In the genomic region with DNA sequence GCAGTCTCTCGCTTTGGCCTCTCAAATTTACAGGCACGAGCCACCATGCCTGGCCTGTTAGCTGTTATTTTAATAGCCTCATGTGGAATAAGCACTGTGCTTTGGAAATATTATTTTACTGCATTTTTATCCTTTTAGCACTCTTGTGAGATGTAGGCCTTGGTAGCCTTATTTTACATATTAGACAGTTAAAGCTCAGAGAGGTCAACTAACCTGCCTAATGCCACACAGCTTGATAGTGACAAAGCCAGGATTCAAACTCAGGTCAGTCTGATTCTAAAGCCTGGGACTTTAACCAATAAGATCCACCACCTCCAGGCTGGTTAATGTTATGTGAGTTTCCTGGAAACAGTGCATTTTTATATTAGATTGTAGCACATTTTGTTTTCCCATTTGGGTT, we compare ENCODE assay signal across 24 cellular contexts. TPM values are rescaled to one million over a fixed set of nuclear protein-coding genes. Genes with fewer than 3 reads are reported as not detected.
DNase-seq lines count a peak whose midpoint lies in the region; ATAC-seq and TF ChIP-seq lines count a peak whose summit lies in the region.
"Had no signal": no experiment of that assay in that cellular context is flagged by ENCODE, and none has a peak within 500 bp of the region (broad histone marks: within the 10 kb centered on the region; RNA-seq: fewer than 3 reads in every experiment).

No MANE protein-coding gene starts in this region.

- H3K4me1 ChIP-seq in subcutaneous abdominal adipose tissue (ENCODE audit: control insufficient read depth in 5 of 5, insufficient read depth in 5 of 5, low read length in 5 of 5) (peaks cover 8 to 62% (median 59%) of the 10 kb centered on the region in 5 donors), Peyer's patch (peaks cover 0 to 26% (median 13%) of the 10 kb centered on the region in 4 donors)

- H3K4me3 ChIP-seq in subcutaneous abdominal adipose tissue (ENCODE audit: low read depth in 1 of 5, low read length in 5 of 5) (no peak overlapping the region), Peyer's patch (no peak overlapping the region)
- H3K4me3 ChIP-seq: body of pancreas, dorsolateral prefrontal cortex had no signal

- no peak for ATAC-seq in natural killer cell treated with Interleukin-12 subunit alpha and Interleukin-12 subunit beta and Interleukin-15 and Interleukin-18, amount 100 ng/mL, for 72 hours
- no peak for ATAC-seq in natural killer cell
- ATAC-seq in activated naive CD8-positive, alpha-beta T cell treated with anti-CD3 and anti-CD28 coated beads, Interleukin-2, amount 50 U/mL, for 24 hours: no peak
- ATAC-seq: body of pancreas, Panc1, WTC11 had no signal

- no peak for TF ChIP-seq POLR2A in Peyer's patch (IDR thresholded peaks at IDR 0.05)

- intact Hi-C loops in activated CD4-positive, alpha-beta memory T cell treated with anti-CD3 and anti-CD28 coated beads for 36 hours (cut with micrococcal nuclease): no loop called here
- intact Hi-C loops in natural killer cell (cut with micrococcal nuclease): no loop called here

- no peaks in the 10 kb centered on the region for H3K27me3 Mint-ChIP-seq in activated CD4-positive, alpha-beta memory T cell treated with anti-CD3 and anti-CD28 coated beads for 36 hours
- no peaks in the 10 kb centered on the region for H3K27me3 Mint-ChIP-seq in activated CD4-positive, alpha-beta memory T cell treated with anti-CD3 and anti-CD28 coated beads, Interleukin-2, amount 10 ng/mL, durations not matched to agents 7 days and 5 days
- H3K27me3 Mint-ChIP-seq in natural killer cell treated with Interleukin-12 subunit alpha and Interleukin-12 subunit beta and Interleukin-15 and Interleukin-18, amount 100 ng/mL, for 72 hours: no peaks in the 10 kb centered on the region
- no peaks in the 10 kb centered on the region for H3K27me3 Mint-ChIP-seq in natural killer cell (ENCODE audit: low read depth in 2 of 2)
- H3K27me3 Mint-ChIP-seq in activated naive CD8-positive, alpha-beta T cell treated with anti-CD3 and anti-CD28 coated beads, Interleukin-2, amount 50 U/mL, for 24 hours: no peaks in the 10 kb centered on the region
- H3K27me3 Mint-ChIP-seq: IgD-negative memory B cell, naive B cell had no signal

- peaks cover 99% of the 10 kb centered on the region for H3K36me3 Mint-ChIP-seq in activated CD4-positive, alpha-beta memory T cell treated with anti-CD3 and anti-CD28 coated beads for 36 hours
- peaks cover 96% of the 10 kb centered on the region for H3K36me3 Mint-ChIP-seq in activated CD4-positive, alpha-beta memory T cell treated with anti-CD3 and anti-CD28 coated beads, Interleukin-2, amount 10 ng/mL, durations not matched to agents 7 days and 5 days (ENCODE audit: low read depth)
- peaks cover 61% of the 10 kb centered on the region for H3K36me3 Mint-ChIP-seq in natural killer cell treated with Interleukin-12 subunit alpha and Interleukin-12 subunit beta and Interleukin-15 and Interleukin-18, amount 100 ng/mL, for 72 hours
- H3K36me3 Mint-ChIP-seq in natural killer cell: peaks cover 54% of the 10 kb centered on the region
- peaks cover 99% of the 10 kb centered on the region for H3K36me3 Mint-ChIP-seq in activated naive CD8-positive, alpha-beta T cell treated with anti-CD3 and anti-CD28 coated beads, Interleukin-2, amount 50 U/mL, for 24 hours (ENCODE audit: low read depth)

- no peak for DNase-seq in activated CD4-positive, alpha-beta memory T cell treated with anti-CD3 and anti-CD28 coated beads for 36 hours
- DNase-seq in activated CD4-positive, alpha-beta memory T cell treated with anti-CD3 and anti-CD28 coated beads, Interleukin-2, amount 10 ng/mL, durations not matched to agents 7 days and 5 days: no peak
- no peak for DNase-seq in natural killer cell treated with Interleukin-12 subunit alpha and Interleukin-12 subunit beta and Interleukin-15 and Interleukin-18, amount 100 ng/mL, for 72 hours (ENCODE audit: low spot score)
- no peak for DNase-seq in natural killer cell
- DNase-seq in activated naive CD8-positive, alpha-beta T cell treated with anti-CD3 and anti-CD28 coated beads, Interleukin-2, amount 50 U/mL, for 24 hours: no peak
- no peak for DNase-seq in Peyer's patch
- DNase-seq in HEK293T (ENCODE audit: extremely low spot score): no peak
- DNase-seq: activated CD4-positive, alpha-beta T cell treated with anti-CD3 and anti-CD28 coated beads, Interleukin-2, amount 50 U/mL, for 48 hours; body of pancreas; DMS153; dorsolateral prefrontal cortex; hypothalamus; naive B cell; NCI-H1105; NCI-H187 treated with DMSO at 0.1 percent for 48 hours; NCI-H526; SHP77 treated with DMSO at 0.1 percent for 48 hours; SW 1271; trophoblast cell had no signal

- peak overlapping the region; percentile 93 for H3K27ac Mint-ChIP-seq in activated CD4-positive, alpha-beta memory T cell treated with anti-CD3 and anti-CD28 coated beads for 36 hours
- no peak overlapping the region for H3K27ac Mint-ChIP-seq in activated CD4-positive, alpha-beta memory T cell treated with anti-CD3 and anti-CD28 coated beads, Interleukin-2, amount 10 ng/mL, durations not matched to agents 7 days and 5 days
- peak overlapping the region; percentile 83 to 97 for H3K27ac Mint-ChIP-seq in natural killer cell treated with Interleukin-12 subunit alpha and Interleukin-12 subunit beta and Interleukin-15 and Interleukin-18, amount 100 ng/mL, for 72 hours
- peak overlapping the region in 1 of 2 donors; percentile 89 for H3K27ac Mint-ChIP-seq in natural killer cell
- peak overlapping the region; percentile 94 for H3K27ac Mint-ChIP-seq in activated naive CD8-positive, alpha-beta T cell treated with anti-CD3 and anti-CD28 coated beads, Interleukin-2, amount 50 U/mL, for 24 hours
- H3K27ac Mint-ChIP-seq: WTC11 had no signal

- H3K27me3 ChIP-seq in subcutaneous abdominal adipose tissue (ENCODE audit: control insufficient read depth in 5 of 5, insufficient read depth in 4 of 5, low read length in 5 of 5) (no peaks in the 10 kb centered on the region), Peyer's patch (no peaks in the 10 kb centered on the region)
- H3K27me3 ChIP-seq: body of pancreas, dorsolateral prefrontal cortex had no signal

- no peak overlapping the region for H3K9ac ChIP-seq in subcutaneous abdominal adipose tissue (ENCODE audit: low read length in 5 of 5)

- peaks cover 77% of the 10 kb centered on the region for H3K4me1 Mint-ChIP-seq in activated CD4-positive, alpha-beta memory T cell treated with anti-CD3 and anti-CD28 coated beads for 36 hours (ENCODE audit: low read depth)
- peaks cover 74% of the 10 kb centered on the region for H3K4me1 Mint-ChIP-seq in activated CD4-positive, alpha-beta memory T cell treated with anti-CD3 and anti-CD28 coated beads, Interleukin-2, amount 10 ng/mL, durations not matched to agents 7 days and 5 days
- H3K4me1 Mint-ChIP-seq in natural killer cell treated with Interleukin-12 subunit alpha and Interleukin-12 subunit beta and Interleukin-15 and Interleukin-18, amount 100 ng/mL, for 72 hours (ENCODE audit: low read depth in 2 of 2): peaks cover 60 to 62% of the 10 kb centered on the region in 2 donors
- H3K4me1 Mint-ChIP-seq in natural killer cell: peaks cover 22 to 41% of the 10 kb centered on the region in 2 donors
- H3K4me1 Mint-ChIP-seq in activated naive CD8-positive, alpha-beta T cell treated with anti-CD3 and anti-CD28 coated beads, Interleukin-2, amount 50 U/mL, for 24 hours: peaks cover 85% of the 10 kb centered on the region

- peaks cover 32 to 76% (median 74%) of the 10 kb centered on the region in 5 donors for H3K36me3 ChIP-seq in subcutaneous abdominal adipose tissue (ENCODE audit: control insufficient read depth in 5 of 5, insufficient read depth in 5 of 5, low read length in 5 of 5)
- peaks cover 0 to 80% (median 4%) of the 10 kb centered on the region in 3 donors for H3K36me3 ChIP-seq in Peyer's patch

- TF ChIP-seq CTCF in natural killer cell (IDR thresholded peaks at IDR 0.05) (no peak), Peyer's patch (IDR thresholded peaks at IDR 0.05) (no peak)

- POLR2A ChIA-PET in activated CD4-positive, alpha-beta memory T cell treated with anti-CD3 and anti-CD28 coated beads for 36 hours (lab: Charles Lee): interaction anchor here (0.7 to 2.8 kb wide), 5 partner anchors 8 to 178 kb away, joined by 3 to 25 read pairs (median 3); partner anchors contain the start of gene TNFAIP3
- POLR2A ChIA-PET in activated CD4-positive, alpha-beta memory T cell treated with anti-CD3 and anti-CD28 coated beads, Interleukin-2, amount 10 ng/mL, durations not matched to agents 7 days and 5 days (lab: Charles Lee): interaction anchor here (1.1 kb wide), 1 partner anchor 8 kb away, joined by 3 read pairs; no protein-coding TSS in a partner anchor
- POLR2A ChIA-PET in HEK293T (lab: Yijun Ruan, JAX): no interaction called here

- H3K9me3 Mint-ChIP-seq in activated CD4-positive, alpha-beta memory T cell treated with anti-CD3 and anti-CD28 coated beads for 36 hours: no peaks in the 10 kb centered on the region
- no peaks in the 10 kb centered on the region for H3K9me3 Mint-ChIP-seq in activated CD4-positive, alpha-beta memory T cell treated with anti-CD3 and anti-CD28 coated beads, Interleukin-2, amount 10 ng/mL, durations not matched to agents 7 days and 5 days
- no peaks in the 10 kb centered on the region for H3K9me3 Mint-ChIP-seq in natural killer cell treated with Interleukin-12 subunit alpha and Interleukin-12 subunit beta and Interleukin-15 and Interleukin-18, amount 100 ng/mL, for 72 hours
- H3K9me3 Mint-ChIP-seq in natural killer cell: no peaks in the 10 kb centered on the region
- H3K9me3 Mint-ChIP-seq in activated naive CD8-positive, alpha-beta T cell treated with anti-CD3 and anti-CD28 coated beads, Interleukin-2, amount 50 U/mL, for 24 hours: no peaks in the 10 kb centered on the region
- H3K9me3 Mint-ChIP-seq: IgD-negative memory B cell, immature natural killer cell, naive B cell, WTC11 had no signal

- CTCF ChIA-PET in activated CD4-positive, alpha-beta memory T cell treated with anti-CD3 and anti-CD28 coated beads for 36 hours (lab: Charles Lee): interaction anchor here (1.0 to 8.7 kb wide), 8 partner anchors 9 to 128 kb away, joined by 3 to 74 read pairs (median 6); partner anchors contain the start of gene TNFAIP3
- CTCF ChIA-PET in activated CD4-positive, alpha-beta memory T cell treated with anti-CD3 and anti-CD28 coated beads, Interleukin-2, amount 10 ng/mL, durations not matched to agents 7 days and 5 days (lab: Charles Lee): interaction anchor here (0.9 to 2.8 kb wide), 3 partner anchors 9 to 100 kb away, joined by 3 to 15 read pairs (median 4); partner anchors contain the start of gene TNFAIP3
- CTCF ChIA-PET in HEK293T (lab: Yijun Ruan, JAX): interaction anchor here (0.9 kb wide), 1 partner anchor 10 kb away, joined by 3 read pairs; no protein-coding TSS in a partner anchor

- peak overlapping the region; percentile 91 for H3K4me3 Mint-ChIP-seq in activated CD4-positive, alpha-beta memory T cell treated with anti-CD3 and anti-CD28 coated beads for 36 hours
- H3K4me3 Mint-ChIP-seq in activated CD4-positive, alpha-beta memory T cell treated with anti-CD3 and anti-CD28 coated beads, Interleukin-2, amount 10 ng/mL, durations not matched to agents 7 days and 5 days: no peak overlapping the region
- H3K4me3 Mint-ChIP-seq in natural killer cell treated with Interleukin-12 subunit alpha and Interleukin-12 subunit beta and Interleukin-15 and Interleukin-18, amount 100 ng/mL, for 72 hours: no peak overlapping the region
- H3K4me3 Mint-ChIP-seq in natural killer cell: no peak overlapping the region
- H3K4me3 Mint-ChIP-seq in activated naive CD8-positive, alpha-beta T cell treated with anti-CD3 and anti-CD28 coated beads, Interleukin-2, amount 50 U/mL, for 24 hours: peak overlapping the region; percentile 93
- H3K4me3 Mint-ChIP-seq: IgD-negative memory B cell, immature natural killer cell, naive B cell, WTC11 had no signal

- H3K9me3 ChIP-seq in subcutaneous abdominal adipose tissue (ENCODE audit: control insufficient read depth in 5 of 5, low read length in 5 of 5): no peaks in the 10 kb centered on the region
- H3K9me3 ChIP-seq in Peyer's patch: no peaks in the 10 kb centered on the region
- H3K9me3 ChIP-seq: body of pancreas had no signal

- H3K27ac ChIP-seq in subcutaneous abdominal adipose tissue (ENCODE audit: low read depth, low read length): peak overlapping the region; percentile 72
- H3K27ac ChIP-seq in Peyer's patch: no peak overlapping the region
- H3K27ac ChIP-seq: body of pancreas had no signal

RNA-seq across cellular contexts. Expression of gene TNFAIP3, which starts 9.5 kb away (rescaled TPM):
- 100 to 1,000 TPM; 259 to 267 TPM for total RNA-seq in activated CD4-positive, alpha-beta memory T cell treated with anti-CD3 and anti-CD28 coated beads for 36 hours
- 100 to 1,000 TPM; 143 to 144 TPM for total RNA-seq in activated CD4-positive, alpha-beta memory T cell treated with anti-CD3 and anti-CD28 coated beads, Interleukin-2, amount 10 ng/mL, durations not matched to agents 7 days and 5 days
- 100 to 1,000 TPM; 121 to 244 TPM for total RNA-seq in natural killer cell treated with Interleukin-12 subunit alpha and Interleukin-12 subunit beta and Interleukin-15 and Interleukin-18, amount 100 ng/mL, for 72 hours
- 1,000 to 10,000 TPM; 1,163 to 1,298 (median 1,241) TPM for total RNA-seq in natural killer cell
- 10 to 100 TPM; 19.3 to 66.8 (median 30.6) TPM for total RNA-seq in Peyer's patch

Comparison
In these comparisons a context has a peak if more than half of its experiments do, and no peak if none do; other contexts are left out.
1. H3K4me3 Mint-ChIP-seq: peak in activated CD4-positive, alpha-beta memory T cell treated with anti-CD3 and anti-CD28 coated beads for 36 hours (single experiment) and activated naive CD8-positive, alpha-beta T cell treated with anti-CD3 and anti-CD28 coated beads, Interleukin-2, amount 50 U/mL, for 24 hours (single experiment); none in activated CD4-positive, alpha-beta memory T cell treated with anti-CD3 and anti-CD28 coated beads, Interleukin-2, amount 10 ng/mL, durations not matched to agents 7 days and 5 days (single experiment), natural killer cell treated with Interleukin-12 subunit alpha and Interleukin-12 subunit beta and Interleukin-15 and Interleukin-18, amount 100 ng/mL, for 72 hours (single experiment) and natural killer cell (single experiment).
2. RNA of gene TNFAIP3, which starts 9.5 kb away (total RNA-seq): 1,163 to 1,298 TPM in natural killer cell; 259 to 267 TPM in activated CD4-positive, alpha-beta memory T cell treated with anti-CD3 and anti-CD28 coated beads for 36 hours, 121 to 244 TPM in natural killer cell treated with Interleukin-12 subunit alpha and Interleukin-12 subunit beta and Interleukin-15 and Interleukin-18, amount 100 ng/mL, for 72 hours, 143 to 144 TPM in activated CD4-positive, alpha-beta memory T cell treated with anti-CD3 and anti-CD28 coated beads, Interleukin-2, amount 10 ng/mL, durations not matched to agents 7 days and 5 days and 19.3 to 66.8 TPM in Peyer's patch; every median in the first group is over 4 times any median in the second.